ENCODE assay signal across 9 cellular contexts in genomic region chr4:99816611-99817309, GRCh38. TPM values are rescaled to one million over a fixed set of nuclear protein-coding genes. Genes with fewer than 3 reads are reported as not detected.
DNase-seq lines count a peak whose midpoint lies in the region; ATAC-seq and TF ChIP-seq lines count a peak whose summit lies in the region.
"Had no signal": no experiment of that assay in that cellular context is flagged by ENCODE, and none has a peak within 500 bp of the region (broad histone marks: within the 10 kb centered on the region; RNA-seq: fewer than 3 reads in every experiment).

Gene DAPP1 (plus strand): TSS chr4:99816827. CDS start chr4:99816914, 87 bp downstream.

- H3K27ac ChIP-seq in BLaER1 = 0 out of 2 replicates have a peak within 1 kb of the TSS, but pooled peaks have one; percentile 9
- no peak within 1 kb of the TSS for H3K27ac ChIP-seq in endodermal cell (ENCODE audit: low read depth, low read length)

- H3K9me3 ChIP-seq in BLaER1 (no peaks in the 10 kb centered on the region), endodermal cell (ENCODE audit: control insufficient read depth, low read length) (no peaks in the 10 kb centered on the region)

- no peaks in the 10 kb centered on the region for H3K9me3 Mint-ChIP-seq in activated CD4-positive, alpha-beta T cell treated with anti-CD3 and anti-CD28 coated beads, Interleukin-2, amount 10 ng/mL, durations not matched to agents 24 days and 14 days
- H3K9me3 Mint-ChIP-seq in endodermal cell = no peaks in the 10 kb centered on the region

- WGBS in endodermal cell (ENCODE audit: insufficient coverage in 1 of 2, insufficient read length in 1 of 2), 2 experiments = 91 to 96% methylated on average over 3 to 7 of the region's 7 CpGs

- H3K4me1 ChIP-seq in BLaER1 (peaks cover 25% of the 10 kb centered on the region), endodermal cell (ENCODE audit: control insufficient read depth, insufficient read depth, low read length) (no peaks in the 10 kb centered on the region)

- peak; percentile 95 for DNase-seq in activated CD4-positive, alpha-beta T cell treated with anti-CD3 and anti-CD28 coated beads, Interleukin-2, amount 10 ng/mL, durations not matched to agents 24 days and 14 days
- DNase-seq in endodermal cell = peak; percentile 51
- peak; percentile 59 to 76 (median 60) for DNase-seq in stimulated activated CD4-positive, alpha-beta T cell treated with anti-CD3 and anti-CD28 coated beads, Interleukin-12 subunit alpha, Interleukin-12 subunit beta, amount 100 ng/mL, for 48 hours (ENCODE audit: low read depth in 2 of 3, low spot score in 1 of 3)
- DNase-seq in T1000 (lab: John Stamatoyannopoulos, UW) = no peak
- no peak for DNase-seq in amniotic stem cell (lab: John Stamatoyannopoulos, UW)

- ATAC-seq in GM19467 (IDR thresholded peaks at IDR 0.05; ENCODE audit: unreplicated experiment) (peak; percentile 99), HG03575 (IDR thresholded peaks at IDR 0.05; ENCODE audit: extremely low read depth, insufficient number of reproducible peaks, low FRiP score, unreplicated experiment) (peak; percentile 95)

- H3K4me2 ChIP-seq in BLaER1 = peak within 1 kb of the TSS; percentile 50

- intact Hi-C loops in activated CD4-positive, alpha-beta T cell treated with anti-CD3 and anti-CD28 coated beads, Interleukin-2, amount 10 ng/mL, durations not matched to agents 24 days and 14 days (cut with micrococcal nuclease) = loop anchor here (1.0 to 5.0 kb wide), 6 partner anchors 10 to 281 kb away; partner anchors contain the start of genes H2AZ1 and LAMTOR3

- H3K36me3 Mint-ChIP-seq in activated CD4-positive, alpha-beta T cell treated with anti-CD3 and anti-CD28 coated beads, Interleukin-2, amount 10 ng/mL, durations not matched to agents 24 days and 14 days (ENCODE audit: low read depth) = peaks cover 13% of the 10 kb centered on the region
- H3K36me3 Mint-ChIP-seq in endodermal cell (ENCODE audit: low read depth) = no peaks in the 10 kb centered on the region

- peak within 1 kb of the TSS; percentile 95 for H3K4me3 Mint-ChIP-seq in activated CD4-positive, alpha-beta T cell treated with anti-CD3 and anti-CD28 coated beads, Interleukin-2, amount 10 ng/mL, durations not matched to agents 24 days and 14 days
- H3K4me3 Mint-ChIP-seq in endodermal cell = no peak within 1 kb of the TSS

- TF ChIP-seq CTCF in endodermal cell (conservative IDR thresholded peaks at IDR 0.05) = no peak

- H3K27ac Mint-ChIP-seq in activated CD4-positive, alpha-beta T cell treated with anti-CD3 and anti-CD28 coated beads, Interleukin-2, amount 10 ng/mL, durations not matched to agents 24 days and 14 days = peak within 1 kb of the TSS; percentile 97
- no peak within 1 kb of the TSS for H3K27ac Mint-ChIP-seq in endodermal cell

- no peaks in the 10 kb centered on the region for H3K27me3 ChIP-seq in BLaER1
- H3K27me3 ChIP-seq in endodermal cell (ENCODE audit: control insufficient read depth, insufficient read depth, low read length, poor library complexity, severe bottlenecking) = no peaks in the 10 kb centered on the region

- no peaks in the 10 kb centered on the region for H3K27me3 Mint-ChIP-seq in activated CD4-positive, alpha-beta T cell treated with anti-CD3 and anti-CD28 coated beads, Interleukin-2, amount 10 ng/mL, durations not matched to agents 24 days and 14 days
- H3K27me3 Mint-ChIP-seq in endodermal cell (ENCODE audit: insufficient read depth) = no peaks in the 10 kb centered on the region

- H3K4me1 Mint-ChIP-seq in activated CD4-positive, alpha-beta T cell treated with anti-CD3 and anti-CD28 coated beads, Interleukin-2, amount 10 ng/mL, durations not matched to agents 24 days and 14 days = peaks cover 70% of the 10 kb centered on the region
- H3K4me1 Mint-ChIP-seq in endodermal cell = no peaks in the 10 kb centered on the region

- H3K36me3 ChIP-seq in BLaER1 (no peaks in the 10 kb centered on the region), endodermal cell (ENCODE audit: control insufficient read depth, insufficient read depth, low read length) (no peaks in the 10 kb centered on the region)

- H3K9ac ChIP-seq in BLaER1 = no peak within 1 kb of the TSS
- H3K9ac ChIP-seq in endodermal cell (ENCODE audit: extremely low read depth, low read length, poor library complexity, severe bottlenecking) = no peak within 1 kb of the TSS

- H4K20me1 ChIP-seq in BLaER1 = no peaks in the 10 kb centered on the region

- H3K4me3 ChIP-seq in BLaER1 (no peak within 1 kb of the TSS), endodermal cell (ENCODE audit: low read length) (no peak within 1 kb of the TSS)

RNA-seq across cellular contexts. Expression of gene DAPP1, which starts in this region (rescaled TPM):
- 28.4 and 29.5 TPM in 2 replicates for total RNA-seq in activated CD4-positive, alpha-beta T cell treated with anti-CD3 and anti-CD28 coated beads, Interleukin-2, amount 10 ng/mL, durations not matched to agents 24 days and 14 days
- not detected for total RNA-seq in endodermal cell
- not detected for polyA plus RNA-seq in endodermal cell (2013, experiment 1 of 2)
- polyA plus RNA-seq in endodermal cell (2013, experiment 2 of 2) = not detected
- total RNA-seq: endothelial cell of umbilical vein had no signal
- polyA plus RNA-seq: endothelial cell of umbilical vein had no signal

Comparison
In these comparisons a context has a peak if more than half of its experiments do, and no peak if none do; other contexts are left out.
1. RNA of gene DAPP1 (total RNA-seq): 28.4 to 29.5 TPM in activated CD4-positive, alpha-beta T cell treated with anti-CD3 and anti-CD28 coated beads, Interleukin-2, amount 10 ng/mL, durations not matched to agents 24 days and 14 days; not detected in endodermal cell; every median in the first group is over 10 times any median in the second.
2. Peak in DNase-seq in endodermal cell; RNA of the gene not detected or under 1 TPM.
3. DNase-seq: peak in activated CD4-positive, alpha-beta T cell treated with anti-CD3 and anti-CD28 coated beads, Interleukin-2, amount 10 ng/mL, durations not matched to agents 24 days and 14 days (single experiment) and stimulated activated CD4-positive, alpha-beta T cell treated with anti-CD3 and anti-CD28 coated beads, Interleukin-12 subunit alpha, Interleukin-12 subunit beta, amount 100 ng/mL, for 48 hours (3 of 3); none in T1000 (single experiment) and amniotic stem cell (single experiment).